In genomic region chr2:102661846-102662245, GRCh38 we compare ENCODE assay signal across 21 cellular contexts. TPM values are rescaled to one million over a fixed set of nuclear protein-coding genes. Genes with fewer than 3 reads are reported as not detected.
"Had no signal": no experiment of that assay in that cellular context is flagged by ENCODE, and none has a peak within 500 bp of the region (broad histone marks: within the 10 kb centered on the region; RNA-seq: fewer than 3 reads in every experiment).

No MANE protein-coding gene starts in this region.

- H3K27me3 ChIP-seq: ovary, uterus had no signal

- DNase-seq: activated CD4-positive, alpha-beta T cell treated with anti-CD3 and anti-CD28 coated beads for 1 hour; activated CD4-positive, alpha-beta T cell treated with anti-CD3 and anti-CD28 coated beads, Interleukin-2, amount 50 U/mL, for 48 hours; activated naive CD4-positive, alpha-beta T cell treated with Interleukin-2 at 50 U/mL for 16 hours; activated naive CD8-positive, alpha-beta T cell treated with anti-CD3 and anti-CD28 coated beads, Interleukin-2, amount 50 U/mL, for 24 hours; activated T-cell treated with anti-CD3 and anti-CD28 coated beads for 4 hours; anterior cingulate cortex; central memory CD4-positive, alpha-beta T cell; erythroblast; left ventricle myocardium superior; naive thymus-derived CD8-positive, alpha-beta T cell; ovary; spleen; stimulated activated CD4-positive, alpha-beta T cell treated with anti-CD3 and anti-CD28 coated beads, Interleukin-4, amount 100 ng/mL, for 4 hours; T-helper 2 cell; uterus; WERI-Rb-1 had no signal

- H3K9me3 Mint-ChIP-seq: activated naive CD8-positive, alpha-beta T cell treated with anti-CD3 and anti-CD28 coated beads, Interleukin-2, amount 50 U/mL, for 24 hours; activated T-helper 2 cell treated with anti-CD3 and anti-CD28 coated beads, Interferon-gamma antibody, Interleukin-2, Interleukin-4, amounts not matched to agents 10 μg/mL and 5 μg/mL and 100 μg/mL, durations not matched to agents 14 hours and 24 hours and 36 hours; brain; memory B cell; naive thymus-derived CD8-positive, alpha-beta T cell; stimulated activated memory B cell treated with anti-CD40 and anti-IgM and Interleukin-4, amounts not matched to agents 10 μg/mL and 1 μg/mL and 100 μg/mL, for 72 hours had no signal

- H3K27me3 Mint-ChIP-seq: brain; naive thymus-derived CD8-positive, alpha-beta T cell had no signal

- H3K4me1 ChIP-seq: spleen, uterus had no signal

- H3K9me3 ChIP-seq: ovary, spleen, uterus had no signal

- H3K4me3 ChIP-seq: ovary, spleen, uterus had no signal

- H3K4me3 Mint-ChIP-seq: activated naive CD8-positive, alpha-beta T cell treated with anti-CD3 and anti-CD28 coated beads, Interleukin-2, amount 50 U/mL, for 24 hours; brain; memory B cell; stimulated activated memory B cell treated with anti-CD40 and anti-IgM and Interleukin-4, amounts not matched to agents 10 μg/mL and 1 μg/mL and 100 μg/mL, for 72 hours had no signal

- H3K27ac Mint-ChIP-seq: activated T-helper 2 cell treated with anti-CD3 and anti-CD28 coated beads, Interferon-gamma antibody, Interleukin-2, Interleukin-4, amounts not matched to agents 10 μg/mL and 5 μg/mL and 100 μg/mL, durations not matched to agents 14 hours and 24 hours and 36 hours; brain; memory B cell; stimulated activated memory B cell treated with anti-CD40 and anti-IgM and Interleukin-4, amounts not matched to agents 10 μg/mL and 1 μg/mL and 100 μg/mL, for 72 hours had no signal

- H3K36me3 Mint-ChIP-seq: brain; memory B cell; naive thymus-derived CD8-positive, alpha-beta T cell; stimulated activated memory B cell treated with anti-CD40 and anti-IgM and Interleukin-4, amounts not matched to agents 10 μg/mL and 1 μg/mL and 100 μg/mL, for 72 hours had no signal

- H3K36me3 ChIP-seq: ovary, spleen, uterus, WERI-Rb-1 had no signal

- H3K27ac ChIP-seq: ovary, spleen, uterus, WERI-Rb-1 had no signal

- H3K4me1 Mint-ChIP-seq: brain, memory B cell had no signal

- ATAC-seq: activated naive CD8-positive, alpha-beta T cell treated with anti-CD3 and anti-CD28 coated beads, Interleukin-2, amount 50 U/mL, for 24 hours; left ventricle myocardium superior; stimulated activated memory B cell treated with anti-CD40 and anti-IgM and Interleukin-4, amounts not matched to agents 10 μg/mL and 1 μg/mL and 100 μg/mL, for 72 hours had no signal

RNA-seq across cellular contexts. Expression of gene SLC9A2, which starts 42.5 kb away (rescaled TPM):
- total RNA-seq: activated T-helper 2 cell treated with anti-CD3 and anti-CD28 coated beads, Interferon-gamma antibody, Interleukin-2, Interleukin-4, amounts not matched to agents 10 μg/mL and 5 μg/mL and 100 μg/mL, durations not matched to agents 14 hours and 24 hours and 36 hours; naive thymus-derived CD8-positive, alpha-beta T cell; pulmonary artery endothelial cell had no signal
